ENCODE assay signal across 10 cellular contexts in the genomic region with DNA sequence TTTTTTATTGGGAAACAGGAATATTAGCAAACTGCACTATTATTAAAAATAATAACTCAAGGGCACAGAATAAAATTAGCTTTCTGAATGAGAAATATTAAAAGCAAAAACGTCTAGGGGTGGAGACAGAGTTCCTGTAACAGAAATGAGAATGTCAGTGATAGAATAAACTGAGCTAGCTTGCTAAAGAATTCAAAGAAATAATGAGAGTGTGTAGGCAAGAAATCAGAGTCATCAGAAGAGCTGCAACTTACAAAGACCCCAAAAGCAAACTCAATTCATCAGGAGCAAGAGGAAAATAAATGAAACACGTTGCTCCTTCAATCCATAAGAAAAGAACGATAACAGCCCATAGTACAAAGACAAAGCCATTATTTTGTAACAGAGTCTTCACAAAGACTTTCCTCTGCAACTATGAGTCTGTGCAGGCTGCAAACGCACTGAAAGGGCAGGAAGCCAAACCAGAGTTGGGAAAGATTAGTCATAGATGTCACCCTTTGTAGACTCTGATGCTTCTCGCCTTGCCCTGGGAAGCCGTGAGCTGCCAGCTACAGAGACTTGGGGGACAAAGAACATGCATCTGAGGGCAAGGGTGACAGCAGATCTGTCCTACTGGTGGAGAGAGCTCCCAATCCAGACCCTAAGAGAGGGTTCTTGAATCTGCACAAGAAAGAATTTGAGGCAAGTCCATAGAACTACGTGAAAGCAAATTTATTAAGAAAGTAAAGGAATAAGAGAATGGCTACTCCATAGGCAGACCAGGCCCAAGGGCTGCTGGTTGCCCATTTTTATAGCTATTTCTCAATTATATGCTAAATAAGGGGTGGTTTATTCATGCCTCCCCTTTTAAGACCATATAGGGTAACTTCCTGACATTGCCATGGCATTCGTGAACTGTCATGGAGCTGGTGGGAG. TPM values are rescaled to one million over a fixed set of nuclear protein-coding genes. Genes with fewer than 3 reads are reported as not detected.
A peak's percentile ranks its signal among the peaks of the same experiment; 100 is the strongest.
DNase-seq lines count a peak whose midpoint lies in the region; ATAC-seq and TF ChIP-seq lines count a peak whose summit lies in the region.
"Had no signal": no experiment of that assay in that cellular context is flagged by ENCODE, and none has a peak within 500 bp of the region (broad histone marks: within the 10 kb centered on the region; RNA-seq: fewer than 3 reads in every experiment).

No MANE protein-coding gene starts in this region.

- H3K4me3 ChIP-seq in lower lobe of right lung (no peak overlapping the region), transverse colon (no peak overlapping the region)

- TF ChIP-seq POLR2A in transverse colon (IDR thresholded peaks at IDR 0.05), result no peak

- H3K36me3 Mint-ChIP-seq in activated CD8-positive, alpha-beta T cell treated with anti-CD3 and anti-CD28 coated beads for 36 hours (ENCODE audit: low read depth), result no peaks in the 10 kb centered on the region
- H3K36me3 Mint-ChIP-seq in activated CD8-positive, alpha-beta T cell treated with anti-CD3 and anti-CD28 coated beads, Interleukin-2, amount 10 ng/mL, durations not matched to agents 7 days and 5 days (ENCODE audit: low read depth), result no peaks in the 10 kb centered on the region
- H3K36me3 Mint-ChIP-seq in MCF 10A (ENCODE audit: insufficient read depth, unreplicated experiment), result no peaks in the 10 kb centered on the region
- no peaks in the 10 kb centered on the region for H3K36me3 Mint-ChIP-seq in T-helper 2 cell treated with Interferon-gamma antibody and Interleukin-4, amounts not matched to agents 5 μg/mL and 100 μg/mL, for 36 hours (ENCODE audit: low read depth)
- H3K36me3 Mint-ChIP-seq: CD4-positive, CD25-positive, alpha-beta regulatory T cell had no signal

- in situ Hi-C loops in transverse colon (cut with MboI; ENCODE audit: low pct_ligation_motif_present in 1 of 4, low pct_unique_long_range_greater_than_20kb in 1 of 4, low sequenced_read_pairs in 3 of 4), result no loop called here
- in situ Hi-C loops in GM13977 (cut with MboI; ENCODE audit: low pct_unique_long_range_greater_than_20kb, low sequenced_read_pairs, unreplicated experiment), result no loop called here

- intact Hi-C loops in activated CD8-positive, alpha-beta T cell treated with anti-CD3 and anti-CD28 coated beads for 36 hours (cut with micrococcal nuclease), result no loop called here
- intact Hi-C loops in MCF 10A (cut with micrococcal nuclease) (no loop called here), lower lobe of right lung (cut with DNase I) (no loop called here), transverse colon (cut with DNase I; ENCODE audit: low total_unique reads) (no loop called here)

- peaks cover 4% of the 10 kb centered on the region for H3K9me3 Mint-ChIP-seq in activated CD8-positive, alpha-beta T cell treated with anti-CD3 and anti-CD28 coated beads for 36 hours
- H3K9me3 Mint-ChIP-seq in activated CD8-positive, alpha-beta T cell treated with anti-CD3 and anti-CD28 coated beads, Interleukin-2, amount 10 ng/mL, durations not matched to agents 7 days and 5 days (ENCODE audit: insufficient read depth), result peaks cover 13% of the 10 kb centered on the region
- no peaks in the 10 kb centered on the region for H3K9me3 Mint-ChIP-seq in MCF 10A (ENCODE audit: unreplicated experiment)
- peaks cover 10% of the 10 kb centered on the region for H3K9me3 Mint-ChIP-seq in T-helper 2 cell treated with Interferon-gamma antibody and Interleukin-4, amounts not matched to agents 5 μg/mL and 100 μg/mL, for 36 hours

- WGBS in transverse colon (ENCODE audit: low coverage in 1 of 2), 2 donors, result 54 to 55% methylated on average over 4 to 8 of the region's 8 CpGs

- H3K4me1 Mint-ChIP-seq in activated CD8-positive, alpha-beta T cell treated with anti-CD3 and anti-CD28 coated beads for 36 hours (ENCODE audit: low read depth), result peaks cover 6% of the 10 kb centered on the region
- no peaks in the 10 kb centered on the region for H3K4me1 Mint-ChIP-seq in activated CD8-positive, alpha-beta T cell treated with anti-CD3 and anti-CD28 coated beads, Interleukin-2, amount 10 ng/mL, durations not matched to agents 7 days and 5 days (ENCODE audit: low read depth)
- H3K4me1 Mint-ChIP-seq in MCF 10A (ENCODE audit: insufficient read depth, unreplicated experiment), result peaks cover 15% of the 10 kb centered on the region
- no peaks in the 10 kb centered on the region for H3K4me1 Mint-ChIP-seq in T-helper 2 cell treated with Interferon-gamma antibody and Interleukin-4, amounts not matched to agents 5 μg/mL and 100 μg/mL, for 36 hours (ENCODE audit: low read depth)
- H3K4me1 Mint-ChIP-seq: CD4-positive, CD25-positive, alpha-beta regulatory T cell had no signal

- peak; percentile 57 for DNase-seq in activated CD8-positive, alpha-beta T cell treated with anti-CD3 and anti-CD28 coated beads for 36 hours
- no peak for DNase-seq in activated CD8-positive, alpha-beta T cell treated with anti-CD3 and anti-CD28 coated beads, Interleukin-2, amount 10 ng/mL, durations not matched to agents 7 days and 5 days
- DNase-seq in MCF 10A (ENCODE audit: unreplicated experiment), result peak; percentile 95
- no peak for DNase-seq in lower lobe of right lung
- peak; percentile 36 for DNase-seq in transverse colon
- DNase-seq in T-helper 2 cell treated with Interferon-gamma antibody and Interleukin-4, amounts not matched to agents 5 μg/mL and 100 μg/mL, for 36 hours (ENCODE audit: low spot score), result no peak
- no peak for DNase-seq in GM13977 (ENCODE audit: low spot score)
- DNase-seq: CD4-positive, CD25-positive, alpha-beta regulatory T cell had no signal

- H3K27ac Mint-ChIP-seq in activated CD8-positive, alpha-beta T cell treated with anti-CD3 and anti-CD28 coated beads for 36 hours, result no peak overlapping the region
- no peak overlapping the region for H3K27ac Mint-ChIP-seq in activated CD8-positive, alpha-beta T cell treated with anti-CD3 and anti-CD28 coated beads, Interleukin-2, amount 10 ng/mL, durations not matched to agents 7 days and 5 days
- no peak overlapping the region for H3K27ac Mint-ChIP-seq in MCF 10A (ENCODE audit: low read depth, unreplicated experiment)
- no peak overlapping the region for H3K27ac Mint-ChIP-seq in T-helper 2 cell treated with Interferon-gamma antibody and Interleukin-4, amounts not matched to agents 5 μg/mL and 100 μg/mL, for 36 hours
- H3K27ac Mint-ChIP-seq: CD4-positive, CD25-positive, alpha-beta regulatory T cell; T-helper 1 cell treated with Interleukin-12 subunit alpha and Interleukin-12 subunit beta and Interleukin-4 antibody, amounts not matched to agents 30 μg/mL and 1 μg/mL, for 36 hours had no signal

- H3K27me3 Mint-ChIP-seq in activated CD8-positive, alpha-beta T cell treated with anti-CD3 and anti-CD28 coated beads for 36 hours, result peaks cover 16% of the 10 kb centered on the region
- peaks cover 11% of the 10 kb centered on the region for H3K27me3 Mint-ChIP-seq in activated CD8-positive, alpha-beta T cell treated with anti-CD3 and anti-CD28 coated beads, Interleukin-2, amount 10 ng/mL, durations not matched to agents 7 days and 5 days (ENCODE audit: low read depth)
- no peaks in the 10 kb centered on the region for H3K27me3 Mint-ChIP-seq in MCF 10A (ENCODE audit: insufficient read depth, unreplicated experiment)
- H3K27me3 Mint-ChIP-seq in T-helper 2 cell treated with Interferon-gamma antibody and Interleukin-4, amounts not matched to agents 5 μg/mL and 100 μg/mL, for 36 hours (ENCODE audit: low read depth), result peaks cover 7% of the 10 kb centered on the region

- BruUV-seq in MCF 10A (replicated peaks; lab: Mats Ljungman, UMichigan), result no TSS peak

- no peaks in the 10 kb centered on the region for H3K9me3 ChIP-seq in lower lobe of right lung
- H3K9me3 ChIP-seq in transverse colon, result no peaks in the 10 kb centered on the region

- ATAC-seq in activated CD8-positive, alpha-beta T cell treated with anti-CD3 and anti-CD28 coated beads for 36 hours, result peak; percentile 60
- ATAC-seq in activated CD8-positive, alpha-beta T cell treated with anti-CD3 and anti-CD28 coated beads, Interleukin-2, amount 10 ng/mL, durations not matched to agents 7 days and 5 days, result no peak
- ATAC-seq in lower lobe of right lung, result peak; percentile 54 to 61
- ATAC-seq in GM19023 (IDR thresholded peaks at IDR 0.05; ENCODE audit: unreplicated experiment), result no peak

- H3K4me3 Mint-ChIP-seq in activated CD8-positive, alpha-beta T cell treated with anti-CD3 and anti-CD28 coated beads for 36 hours, result no peak overlapping the region
- H3K4me3 Mint-ChIP-seq in activated CD8-positive, alpha-beta T cell treated with anti-CD3 and anti-CD28 coated beads, Interleukin-2, amount 10 ng/mL, durations not matched to agents 7 days and 5 days, result no peak overlapping the region
- H3K4me3 Mint-ChIP-seq in MCF 10A (ENCODE audit: unreplicated experiment), result no peak overlapping the region
- H3K4me3 Mint-ChIP-seq in T-helper 2 cell treated with Interferon-gamma antibody and Interleukin-4, amounts not matched to agents 5 μg/mL and 100 μg/mL, for 36 hours, result no peak overlapping the region
- H3K4me3 Mint-ChIP-seq: CD4-positive, CD25-positive, alpha-beta regulatory T cell; T-helper 1 cell treated with Interleukin-12 subunit alpha and Interleukin-12 subunit beta and Interleukin-4 antibody, amounts not matched to agents 30 μg/mL and 1 μg/mL, for 36 hours had no signal

- CTCF ChIA-PET in activated CD8-positive, alpha-beta T cell treated with anti-CD3 and anti-CD28 coated beads for 36 hours (lab: Charles Lee), result interaction anchor here (0.7 to 1.2 kb wide), 2 partner anchors 13 to 141 kb away, joined by 3 read pairs; no protein-coding TSS in a partner anchor
- CTCF ChIA-PET in activated CD8-positive, alpha-beta T cell treated with anti-CD3 and anti-CD28 coated beads, Interleukin-2, amount 10 ng/mL, durations not matched to agents 7 days and 5 days (lab: Charles Lee), result no interaction called here
- CTCF ChIA-PET in MCF 10A (lab: Yijun Ruan, JAX), result interaction anchor here (0.6 to 1.1 kb wide), 4 partner anchors 11 to 1194 kb away, joined by 3 to 4 read pairs (median 4); no protein-coding TSS in a partner anchor

- TF ChIP-seq EP300 in transverse colon (IDR thresholded peaks at IDR 0.05; ENCODE audit: low read depth), result no peak

- H3K27ac ChIP-seq in lower lobe of right lung (no peak overlapping the region), transverse colon (peak overlapping the region; percentile 47 to 72 (median 69))

- TF ChIP-seq CTCF in activated CD8-positive, alpha-beta T cell treated with anti-CD3 and anti-CD28 coated beads for 36 hours (IDR thresholded peaks at IDR 0.05), result no peak
- TF ChIP-seq CTCF in MCF 10A (IDR thresholded peaks at IDR 0.05; ENCODE audit: unreplicated experiment) (no peak), lower lobe of right lung (IDR thresholded peaks at IDR 0.05) (no peak), transverse colon (IDR thresholded peaks at IDR 0.05) (no peak), GM13977 (IDR thresholded peaks at IDR 0.05; ENCODE audit: extremely low read depth, insufficient read depth, missing control alignments) (no peak)

- H3K4me1 ChIP-seq in lower lobe of right lung (peaks cover 4% of the 10 kb centered on the region), transverse colon (peaks cover 0 to 11% (median 2%) of the 10 kb centered on the region in 4 donors)

- H3K27me3 ChIP-seq in lower lobe of right lung (ENCODE audit: low read depth), result no peaks in the 10 kb centered on the region
- no peaks in the 10 kb centered on the region for H3K27me3 ChIP-seq in transverse colon

- H3K36me3 ChIP-seq in lower lobe of right lung (no peaks in the 10 kb centered on the region), transverse colon (no peaks in the 10 kb centered on the region)

- POLR2A ChIA-PET in activated CD8-positive, alpha-beta T cell treated with anti-CD3 and anti-CD28 coated beads for 36 hours (lab: Charles Lee), result no interaction called here
- POLR2A ChIA-PET in activated CD8-positive, alpha-beta T cell treated with anti-CD3 and anti-CD28 coated beads, Interleukin-2, amount 10 ng/mL, durations not matched to agents 7 days and 5 days (lab: Charles Lee), result no interaction called here
- POLR2A ChIA-PET in MCF 10A (lab: Yijun Ruan, JAX), result interaction anchor here (1.2 kb wide), 1 partner anchor 13 kb away, joined by 4 read pairs; no protein-coding TSS in a partner anchor

RNA-seq across cellular contexts. Expression of gene SHC3, which starts 40.8 kb away (rescaled TPM):
- not detected for total RNA-seq in activated CD8-positive, alpha-beta T cell treated with anti-CD3 and anti-CD28 coated beads for 36 hours
- total RNA-seq in activated CD8-positive, alpha-beta T cell treated with anti-CD3 and anti-CD28 coated beads, Interleukin-2, amount 10 ng/mL, durations not matched to agents 7 days and 5 days, result not detected
- 0.02 and 0.32 TPM in 2 replicates for total RNA-seq in MCF 10A (2022)
- 13.2 TPM for total RNA-seq in lower lobe of right lung
- 1 to 10 TPM; 1.1 to 4.8 (median 2.7) TPM for total RNA-seq in transverse colon
- total RNA-seq: CD4-positive, CD25-positive, alpha-beta regulatory T cell had no signal

Comparison
In these comparisons a context has a peak if more than half of its experiments do, and no peak if none do; other contexts are left out.
1. ATAC-seq: peak in activated CD8-positive, alpha-beta T cell treated with anti-CD3 and anti-CD28 coated beads for 36 hours (single experiment) and lower lobe of right lung (2 of 2); none in activated CD8-positive, alpha-beta T cell treated with anti-CD3 and anti-CD28 coated beads, Interleukin-2, amount 10 ng/mL, durations not matched to agents 7 days and 5 days (single experiment) and GM19023 (single experiment).
2. DNase-seq: peak in activated CD8-positive, alpha-beta T cell treated with anti-CD3 and anti-CD28 coated beads for 36 hours (single experiment), MCF 10A (single experiment) and transverse colon (single experiment); none in activated CD8-positive, alpha-beta T cell treated with anti-CD3 and anti-CD28 coated beads, Interleukin-2, amount 10 ng/mL, durations not matched to agents 7 days and 5 days (single experiment), lower lobe of right lung (single experiment), T-helper 2 cell treated with Interferon-gamma antibody and Interleukin-4, amounts not matched to agents 5 μg/mL and 100 μg/mL, for 36 hours (single experiment) and GM13977 (single experiment).